ENCODE assay signal across 14 cellular contexts in genomic region chr18:2687390-2688001, GRCh38. TPM values are rescaled to one million over a fixed set of nuclear protein-coding genes. Genes with fewer than 3 reads are reported as not detected.
DNase-seq lines count a peak whose midpoint lies in the region; ATAC-seq lines count a peak whose summit lies in the region.
"Had no signal": no experiment of that assay in that cellular context is flagged by ENCODE, and none has a peak within 500 bp of the region (broad histone marks: within the 10 kb centered on the region; RNA-seq: fewer than 3 reads in every experiment).

No MANE protein-coding gene starts in this region.

- H3K4me1 Mint-ChIP-seq in activated T-cell treated with anti-CD3 and anti-CD28 coated beads, Interleukin-2, amount 50 U/mL, for 72 hours (ENCODE audit: low read depth): peaks cover 56% of the 10 kb centered on the region
- H3K4me1 Mint-ChIP-seq in T-helper 1 cell treated with Interleukin-12 subunit alpha and Interleukin-12 subunit beta and Interleukin-4 antibody, amounts not matched to agents 30 μg/mL and 1 μg/mL, for 36 hours (ENCODE audit: low read depth): peaks cover 47% of the 10 kb centered on the region
- peaks cover 62% of the 10 kb centered on the region for H3K4me1 Mint-ChIP-seq in stimulated activated naive CD8-positive, alpha-beta T cell treated with anti-CD3 and anti-CD28 coated beads, Interleukin-15, amount 100 ng/mL, for 72 hours

- no peak for ATAC-seq in activated T-cell treated with anti-CD3 and anti-CD28 coated beads, Interleukin-2, amount 50 U/mL, for 72 hours (replicated peaks in 1 of 2)
- ATAC-seq in HG02588 (IDR thresholded peaks at IDR 0.05; ENCODE audit: unreplicated experiment) (peak; percentile 65), HG03139 (IDR thresholded peaks at IDR 0.05; ENCODE audit: unreplicated experiment) (no peak)
- ATAC-seq in stimulated activated naive CD8-positive, alpha-beta T cell treated with anti-CD3 and anti-CD28 coated beads, Interleukin-15, amount 100 ng/mL, for 72 hours: no peak

- peak overlapping the region; percentile 31 to 75 for H3K4me3 Mint-ChIP-seq in activated T-cell treated with anti-CD3 and anti-CD28 coated beads, Interleukin-2, amount 50 U/mL, for 72 hours
- peak overlapping the region; percentile 11 for H3K4me3 Mint-ChIP-seq in T-helper 1 cell treated with Interleukin-12 subunit alpha and Interleukin-12 subunit beta and Interleukin-4 antibody, amounts not matched to agents 30 μg/mL and 1 μg/mL, for 36 hours
- peak overlapping the region; percentile 64 for H3K4me3 Mint-ChIP-seq in stimulated activated naive CD8-positive, alpha-beta T cell treated with anti-CD3 and anti-CD28 coated beads, Interleukin-15, amount 100 ng/mL, for 72 hours

- DNase-seq in activated T-cell treated with anti-CD3 and anti-CD28 coated beads, Interleukin-2, amount 50 U/mL, for 72 hours: no peak
- no peak for DNase-seq in activated T-cell treated with anti-CD3 and anti-CD28 coated beads, Interleukin-2, amount 50 U/mL, for 1 hour
- no peak for DNase-seq in stimulated activated naive CD8-positive, alpha-beta T cell treated with anti-CD3 and anti-CD28 coated beads, Interleukin-15, amount 100 ng/mL, for 72 hours
- DNase-seq in NCI-H146 (lab: John Stamatoyannopoulos, UW) (no peak), globus pallidus (ENCODE audit: low spot score) (no peak)
- DNase-seq: activated CD4-positive, CD25-positive, alpha-beta regulatory T cell treated with anti-CD3 and anti-CD28 coated beads, Interleukin-2, amount 50 U/mL, for 72 hours; GDM1; GOT3; NCI-H2029; RPMI8226; small intestine had no signal

- peaks cover 32 to 69% of the 10 kb centered on the region in 2 donors for H3K36me3 Mint-ChIP-seq in activated T-cell treated with anti-CD3 and anti-CD28 coated beads, Interleukin-2, amount 50 U/mL, for 72 hours (ENCODE audit: insufficient read depth in 2 of 2)
- H3K36me3 Mint-ChIP-seq in T-helper 1 cell treated with Interleukin-12 subunit alpha and Interleukin-12 subunit beta and Interleukin-4 antibody, amounts not matched to agents 30 μg/mL and 1 μg/mL, for 36 hours (ENCODE audit: low read depth): peaks cover 60% of the 10 kb centered on the region

- H3K9me3 Mint-ChIP-seq in activated T-cell treated with anti-CD3 and anti-CD28 coated beads, Interleukin-2, amount 50 U/mL, for 72 hours: peaks cover 6 to 8% of the 10 kb centered on the region in 2 donors
- H3K9me3 Mint-ChIP-seq in T-helper 1 cell treated with Interleukin-12 subunit alpha and Interleukin-12 subunit beta and Interleukin-4 antibody, amounts not matched to agents 30 μg/mL and 1 μg/mL, for 36 hours: peaks cover 23% of the 10 kb centered on the region
- peaks cover 18 to 23% of the 10 kb centered on the region in 2 donors for H3K9me3 Mint-ChIP-seq in stimulated activated naive CD8-positive, alpha-beta T cell treated with anti-CD3 and anti-CD28 coated beads, Interleukin-15, amount 100 ng/mL, for 72 hours

- H3K27me3 Mint-ChIP-seq in activated T-cell treated with anti-CD3 and anti-CD28 coated beads, Interleukin-2, amount 50 U/mL, for 72 hours (ENCODE audit: low read depth): no peaks in the 10 kb centered on the region
- no peaks in the 10 kb centered on the region for H3K27me3 Mint-ChIP-seq in T-helper 1 cell treated with Interleukin-12 subunit alpha and Interleukin-12 subunit beta and Interleukin-4 antibody, amounts not matched to agents 30 μg/mL and 1 μg/mL, for 36 hours (ENCODE audit: low read depth)
- no peaks in the 10 kb centered on the region for H3K27me3 Mint-ChIP-seq in stimulated activated naive CD8-positive, alpha-beta T cell treated with anti-CD3 and anti-CD28 coated beads, Interleukin-15, amount 100 ng/mL, for 72 hours

- H3K27ac Mint-ChIP-seq in activated T-cell treated with anti-CD3 and anti-CD28 coated beads, Interleukin-2, amount 50 U/mL, for 72 hours: peak overlapping the region; percentile 80
- H3K27ac Mint-ChIP-seq in T-helper 1 cell treated with Interleukin-12 subunit alpha and Interleukin-12 subunit beta and Interleukin-4 antibody, amounts not matched to agents 30 μg/mL and 1 μg/mL, for 36 hours: peak overlapping the region; percentile 68
- H3K27ac Mint-ChIP-seq in stimulated activated naive CD8-positive, alpha-beta T cell treated with anti-CD3 and anti-CD28 coated beads, Interleukin-15, amount 100 ng/mL, for 72 hours: peak overlapping the region; percentile 2 to 75

RNA-seq across cellular contexts. Expression of gene SMCHD1, which starts 32.0 kb away (rescaled TPM):
- 100 to 1,000 TPM; 103 to 137 TPM for total RNA-seq in activated T-cell treated with anti-CD3 and anti-CD28 coated beads, Interleukin-2, amount 50 U/mL, for 72 hours

Comparison
In these comparisons a context has a peak if more than half of its experiments do, and no peak if none do; other contexts are left out.
1. H3K4me3 Mint-ChIP-seq: peak in every context shown above with its lines; median percentile 64 in stimulated activated naive CD8-positive, alpha-beta T cell treated with anti-CD3 and anti-CD28 coated beads, Interleukin-15, amount 100 ng/mL, for 72 hours; 53 in activated T-cell treated with anti-CD3 and anti-CD28 coated beads, Interleukin-2, amount 50 U/mL, for 72 hours; 11 in T-helper 1 cell treated with Interleukin-12 subunit alpha and Interleukin-12 subunit beta and Interleukin-4 antibody, amounts not matched to agents 30 μg/mL and 1 μg/mL, for 36 hours.